ENCODE assay signal across 8 cellular contexts in the genomic region with DNA sequence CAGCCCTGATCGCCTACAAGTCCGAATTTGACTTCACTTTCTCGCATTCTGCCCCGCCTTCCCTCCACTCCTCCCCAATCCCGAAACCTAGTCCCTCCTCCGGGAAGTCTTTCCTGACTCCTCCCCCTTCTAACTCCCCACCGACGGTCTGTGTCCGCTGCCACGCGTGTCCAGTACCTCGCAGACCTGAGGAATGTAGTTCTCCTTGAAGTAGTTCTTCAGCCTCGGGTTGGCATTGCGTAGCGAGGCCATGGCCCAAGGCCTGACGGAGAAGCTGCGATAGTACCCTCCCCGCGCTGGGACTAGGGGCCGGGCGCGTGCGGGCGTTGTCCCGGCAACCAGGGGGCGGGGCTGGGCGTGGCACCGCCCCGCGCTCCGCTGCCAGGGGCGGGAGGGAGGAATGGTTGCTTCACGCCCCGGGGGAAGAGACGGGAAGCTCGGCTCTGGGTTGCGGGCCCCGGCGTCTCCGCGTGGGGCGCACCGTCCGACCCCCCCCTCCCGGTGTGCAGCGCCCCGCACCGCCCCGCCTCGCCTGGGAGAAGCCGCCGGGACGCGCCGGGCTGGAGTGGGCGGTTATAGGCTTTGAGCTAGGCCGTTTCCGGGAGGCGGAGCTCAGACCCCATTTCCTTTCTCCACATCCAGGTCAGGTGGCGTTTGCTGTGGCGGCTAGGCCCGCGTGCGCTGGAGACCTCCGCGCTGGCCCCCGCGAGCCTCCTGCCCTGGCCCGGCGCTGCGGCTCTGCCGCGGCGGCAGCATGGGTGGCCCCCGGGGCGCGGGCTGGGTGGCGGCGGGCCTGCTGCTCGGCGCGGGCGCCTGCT. TPM values are rescaled to one million over a fixed set of nuclear protein-coding genes. Genes with fewer than 3 reads are reported as not detected.
A peak's percentile ranks its signal among the peaks of the same experiment; 100 is the strongest.
DNase-seq lines count a peak whose midpoint lies in the region; ATAC-seq, FAIRE-seq and TF ChIP-seq lines count a peak whose summit lies in the region.

A gene (plus strand): TSS at position 622 of the 818 bp plus-strand sequence. CDS start 133 bp downstream, at position 755.
A gene (minus strand): TSS at position 278 of the 818 bp plus-strand sequence.

- POLR2A ChIA-PET in BJ (lab: Charles Lee): interaction anchor here (0.9 to 1.0 kb wide), 2 partner anchors 13 to 326 kb away, joined by 5 to 8 read pairs; a partner anchor contains a TSS
- POLR2A ChIA-PET in activated CD4-positive, alpha-beta T cell treated with anti-CD3 and anti-CD28 coated beads for 36 hours (lab: Charles Lee): interaction anchor here (0.6 to 2.4 kb wide), 4 partner anchors 74 to 711 kb away, joined by 3 to 10 read pairs (median 8); a partner anchor contains a TSS

- no peaks in the 10 kb centered on the region for H3K36me3 ChIP-seq in BJ (ENCODE audit: control insufficient read depth, insufficient read depth, low read length)

- FAIRE-seq in GM19239 (lab: Jason Lieb, UNC): peak; percentile 91

- H3K27ac ChIP-seq in cingulate gyrus (ENCODE audit: low read depth, low read length): peak within 1 kb of the TSS; percentile 66

- peak within 1 kb of the TSS; percentile 91 for H3K4me3 Mint-ChIP-seq in activated CD4-positive, alpha-beta T cell treated with anti-CD3 and anti-CD28 coated beads for 36 hours

- no peaks in the 10 kb centered on the region for H3K9me3 Mint-ChIP-seq in activated CD4-positive, alpha-beta T cell treated with anti-CD3 and anti-CD28 coated beads for 36 hours (ENCODE audit: low read depth)

- peak; percentile 85 for ATAC-seq in HG03442 (IDR thresholded peaks at IDR 0.05; ENCODE audit: unreplicated experiment)
- peak; percentile 84 for ATAC-seq in activated CD4-positive, alpha-beta T cell treated with anti-CD3 and anti-CD28 coated beads for 36 hours

- CTCF ChIA-PET in BJ (lab: Yijun Ruan, JAX): interaction anchor here (0.5 to 2.0 kb wide), 8 partner anchors 10 to 326 kb away, joined by 3 to 7 read pairs (median 3); a partner anchor contains a TSS
- CTCF ChIA-PET in activated CD4-positive, alpha-beta T cell treated with anti-CD3 and anti-CD28 coated beads for 36 hours (lab: Charles Lee): interaction anchor here (0.6 to 1.9 kb wide), 10 partner anchors 9 to 326 kb away, joined by 3 to 7 read pairs (median 4); a partner anchor contains a TSS

- peak within 1 kb of the TSS; percentile 93 for H3K27ac Mint-ChIP-seq in activated CD4-positive, alpha-beta T cell treated with anti-CD3 and anti-CD28 coated beads for 36 hours

- intact Hi-C loops in activated CD4-positive, alpha-beta T cell treated with anti-CD3 and anti-CD28 coated beads for 36 hours (cut with DNase I, micrococcal nuclease): loop anchor here (1.0 to 5.0 kb wide), 6 partner anchors 74 to 326 kb away; a partner anchor contains a TSS

- H3K27me3 Mint-ChIP-seq in activated CD4-positive, alpha-beta T cell treated with anti-CD3 and anti-CD28 coated beads for 36 hours: no peaks in the 10 kb centered on the region

- H3K27me3 ChIP-seq in BJ (ENCODE audit: control insufficient read depth, insufficient read depth, low read length): no peaks in the 10 kb centered on the region

- H3K36me3 Mint-ChIP-seq in activated CD4-positive, alpha-beta T cell treated with anti-CD3 and anti-CD28 coated beads for 36 hours (ENCODE audit: low read depth): peaks cover 12% of the 10 kb centered on the region

- DNase-seq in BJ (ENCODE audit: low read depth) (peak; percentile 67), GM19239 (ENCODE audit: insufficient read length, low spot score) (peak; percentile 82), NCI-H510A (lab: John Stamatoyannopoulos, UW) (peak; percentile 67), left kidney (ENCODE audit: low read depth, low spot score) (peak; percentile 97)
- peak; percentile 93 for DNase-seq in activated CD4-positive, alpha-beta T cell treated with anti-CD3 and anti-CD28 coated beads for 36 hours
- DNase-seq in stimulated activated CD4-positive, alpha-beta T cell treated with anti-CD3 and anti-CD28 coated beads, Interleukin-1b, Interleukin-23, amount 100 ng/mL, for 48 hours: peak; percentile 87

- peaks cover 28% of the 10 kb centered on the region for H3K4me1 Mint-ChIP-seq in activated CD4-positive, alpha-beta T cell treated with anti-CD3 and anti-CD28 coated beads for 36 hours

- peak within 1 kb of the TSS; percentile 69 for H3K4me3 ChIP-seq in BJ (ENCODE audit: low read depth, low read length)

- peak; percentile 26; the same call in 1 of the 2 replicates for TF ChIP-seq CTCF in BJ (IDR thresholded peaks at IDR 0.05; ENCODE audit: insufficient read depth, low read depth, low read length)

RNA-seq across cellular contexts. Expression of the first gene that starts in this region (rescaled TPM):
- 13.2 and 29.7 TPM in 2 replicates for polyA plus RNA-seq in BJ (2011; rRNA removed)
- polyA minus RNA-seq in BJ (2011; rRNA and poly(A)+ RNA removed): 4.7 and 6.4 TPM in 2 replicates
- total RNA-seq in activated CD4-positive, alpha-beta T cell treated with anti-CD3 and anti-CD28 coated beads for 36 hours: 10 to 100 TPM; 42.6 to 50.1 TPM

RNA-seq across cellular contexts. Expression of the second gene that starts in this region (rescaled TPM):
- 0.20 and 0.43 TPM in 2 replicates for polyA plus RNA-seq in BJ (2011; rRNA removed)
- 0.21 and 0.71 TPM in 2 replicates for polyA minus RNA-seq in BJ (2011; rRNA and poly(A)+ RNA removed)
- total RNA-seq in activated CD4-positive, alpha-beta T cell treated with anti-CD3 and anti-CD28 coated beads for 36 hours: under 1 TPM; 0.32 to 0.83 TPM

Comparison
In these comparisons a context has a peak if more than half of its experiments do, and no peak if none do; other contexts are left out.
1. Peak in every context shown above with its lines: DNase-seq, ATAC-seq, H3K4me3 ChIP-seq and H3K27ac ChIP-seq.